9 cellular contexts compared by ENCODE assay signal in the genomic region with DNA sequence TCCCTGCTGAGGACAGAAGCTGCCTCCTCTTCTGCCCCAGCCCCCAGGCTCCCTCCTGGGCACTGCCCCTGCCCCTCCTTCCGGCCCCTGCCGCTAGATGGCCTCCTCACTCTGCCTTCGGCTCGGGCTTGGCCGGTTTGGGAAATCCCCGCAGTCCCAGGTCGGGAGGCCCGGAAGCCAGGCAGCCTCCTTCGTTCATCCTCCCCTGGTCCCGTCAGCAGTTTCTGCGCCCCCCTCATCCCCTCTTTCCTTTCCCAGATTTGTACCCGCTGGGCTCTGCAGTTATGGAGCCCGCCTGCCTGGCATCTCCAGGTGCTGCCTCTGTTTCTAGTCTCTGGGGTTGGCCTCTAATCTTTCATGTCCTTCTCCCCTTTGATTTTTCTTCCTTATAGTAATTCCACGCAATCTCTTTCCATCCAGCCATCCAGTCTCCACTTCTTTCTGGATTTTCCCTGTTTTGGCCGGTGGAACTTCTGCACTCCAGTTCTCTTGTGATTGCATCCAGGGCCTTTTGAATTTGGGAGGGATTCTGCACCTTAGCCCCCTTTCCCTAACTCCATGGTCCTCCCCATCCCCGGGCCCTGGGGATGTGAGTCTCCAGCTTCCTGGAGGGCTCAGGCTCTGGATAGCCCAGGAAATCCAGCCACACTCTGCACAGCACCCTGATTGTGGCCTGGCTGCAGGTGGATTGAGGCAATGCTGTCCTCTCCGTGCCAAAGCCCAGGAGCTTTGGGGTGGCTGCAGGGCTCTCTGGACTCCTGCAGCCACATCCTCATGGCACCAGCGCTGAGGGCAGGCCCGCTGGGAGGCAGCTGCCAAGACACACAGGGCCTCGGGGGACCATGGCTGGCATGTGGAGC. TPM values are rescaled to one million over a fixed set of nuclear protein-coding genes. Genes with fewer than 3 reads are reported as not detected.
DNase-seq lines count a peak whose midpoint lies in the region; ATAC-seq and TF ChIP-seq lines count a peak whose summit lies in the region.
"Had no signal": no experiment of that assay in that cellular context is flagged by ENCODE, and none has a peak within 500 bp of the region (broad histone marks: within the 10 kb centered on the region; RNA-seq: fewer than 3 reads in every experiment).

No MANE protein-coding gene starts in this region.

- DNase-seq in AG10803 (ENCODE audit: low read depth) (peak; percentile 18), OCI-LY7 (ENCODE audit: low spot score) (peak; percentile 63), head of caudate nucleus (peak in 38 of 42 donors; percentile 20 to 82 (median 67)), globus pallidus (ENCODE audit: low spot score) (no peak)
- DNase-seq in stimulated activated CD4-positive, alpha-beta T cell treated with anti-CD3 and anti-CD28 coated beads, Interleukin-15, amount 100 ng/mL, for 48 hours (ENCODE audit: low read depth in 2 of 2): peak; percentile 35 to 72

- no peak overlapping the region for H3K4me3 Mint-ChIP-seq in activated T-helper 17 cell treated with anti-CD3 and anti-CD28 coated beads, Interleukin-2, amount 50 U/mL, for 72 hours

- H3K4me3 ChIP-seq in AG10803 (ENCODE audit: low read length) (no peak overlapping the region), OCI-LY7 (ENCODE audit: low read depth, low read length, poor library complexity, severe bottlenecking) (no peak overlapping the region)

- H3K4me2 ChIP-seq in OCI-LY7 (ENCODE audit: low read length): no peak overlapping the region

- intact Hi-C loops in OCI-LY7 (cut with micrococcal nuclease; ENCODE audit: unreplicated experiment) (no loop called here), head of caudate nucleus (cut with DNase I) (no loop called here)

- ATAC-seq in GM18502 (IDR thresholded peaks at IDR 0.05; ENCODE audit: poor library complexity, unreplicated experiment) (peak; percentile 91), HG02884 (IDR thresholded peaks at IDR 0.05; ENCODE audit: unreplicated experiment) (peak; percentile 81)
- peak; percentile 86 for ATAC-seq in activated T-helper 17 cell treated with anti-CD3 and anti-CD28 coated beads, Interleukin-2, amount 50 U/mL, for 72 hours (replicated peaks)

- no peaks in the 10 kb centered on the region for H3K9me3 ChIP-seq in OCI-LY7 (ENCODE audit: low read length)

- peaks cover 46% of the 10 kb centered on the region for H3K27me3 Mint-ChIP-seq in activated T-helper 17 cell treated with anti-CD3 and anti-CD28 coated beads, Interleukin-2, amount 50 U/mL, for 72 hours

- no peaks in the 10 kb centered on the region for H3K36me3 ChIP-seq in OCI-LY7 (ENCODE audit: insufficient read depth, low read length)

- no peak overlapping the region for H3K27ac ChIP-seq in OCI-LY7 (ENCODE audit: low read depth, low read length, poor library complexity, severe bottlenecking)

- H3K4me1 ChIP-seq in OCI-LY7 (ENCODE audit: insufficient read depth, low read length, poor library complexity, severe bottlenecking): no peaks in the 10 kb centered on the region

- BruUV-seq in OCI-LY7 (replicated peaks; lab: Mats Ljungman, UMichigan): no TSS peak

- no peaks in the 10 kb centered on the region for H3K9me3 Mint-ChIP-seq in activated T-helper 17 cell treated with anti-CD3 and anti-CD28 coated beads, Interleukin-2, amount 50 U/mL, for 72 hours

- H3K4me1 Mint-ChIP-seq in activated T-helper 17 cell treated with anti-CD3 and anti-CD28 coated beads, Interleukin-2, amount 50 U/mL, for 72 hours: peaks cover 14% of the 10 kb centered on the region

- no peak overlapping the region for H2AFZ ChIP-seq in OCI-LY7 (ENCODE audit: low read length)

- CTCF ChIA-PET in OCI-LY7 (lab: Charles Lee; ENCODE audit: unreplicated experiment): interaction anchor here (0.6 to 0.8 kb wide), 2 partner anchors 341 to 657 kb away, joined by 3 to 4 read pairs; no protein-coding TSS in a partner anchor

- H3K36me3 Mint-ChIP-seq in activated T-helper 17 cell treated with anti-CD3 and anti-CD28 coated beads, Interleukin-2, amount 50 U/mL, for 72 hours (ENCODE audit: low read depth): no peaks in the 10 kb centered on the region

- no peak overlapping the region for H3K27ac Mint-ChIP-seq in activated T-helper 17 cell treated with anti-CD3 and anti-CD28 coated beads, Interleukin-2, amount 50 U/mL, for 72 hours

- TF ChIP-seq CTCF in AG10803 (conservative IDR thresholded peaks at IDR 0.05; ENCODE audit: low read length): peak; percentile 47
- TF ChIP-seq CTCF in OCI-LY7 (conservative IDR thresholded peaks at IDR 0.05; ENCODE audit: low read length): peak; percentile 72

- no peaks in the 10 kb centered on the region for H3K79me2 ChIP-seq in OCI-LY7 (ENCODE audit: insufficient read depth, low read depth, low read length)

- no peaks in the 10 kb centered on the region for H4K20me1 ChIP-seq in OCI-LY7 (ENCODE audit: insufficient read depth, low read length)

- no peaks in the 10 kb centered on the region for H3K9me2 ChIP-seq in OCI-LY7 (ENCODE audit: insufficient read depth, low read length)

- POLR2A ChIA-PET in OCI-LY7 (lab: Charles Lee): no interaction called here

RNA-seq across cellular contexts. Expression of a gene that starts 3.3 kb away (rescaled TPM):
- not detected in 2 replicates for total RNA-seq in OCI-LY7 (2014; rRNA removed; shearing (Covaris generic))
- not detected in 2 replicates for total RNA-seq in OCI-LY7 (2022)
- not detected for total RNA-seq in activated T-helper 17 cell treated with anti-CD3 and anti-CD28 coated beads, Interleukin-2, amount 50 U/mL, for 72 hours
- total RNA-seq: skeletal muscle tissue had no signal
